ENCODE assay signal across 2 cellular contexts in genomic region chr4:163610642-163611041, GRCh38.
TF ChIP-seq lines count a peak whose summit lies in the region.

No MANE protein-coding gene starts in this region.

TF ChIP-seq in GM23338, 12 proteins besides CTCF, POLR2A, EP300 and RAD21 (continued from another document):
- TF ChIP-seq ZNF462 (CRISPR knock-in tag; IDR thresholded peaks at IDR 0.05) (no peak), JUNB (IDR thresholded peaks at IDR 0.05; ENCODE audit: unreplicated experiment) (no peak), EZH2phosphoT487 (IDR thresholded peaks at IDR 0.05; ENCODE audit: unreplicated experiment) (no peak), NANOG (IDR thresholded peaks at IDR 0.05; ENCODE audit: borderline replicate concordance) (no peak), CREB1 (CRISPR knock-in tag; IDR thresholded peaks at IDR 0.05; ENCODE audit: low read depth) (no peak), POLR2AphosphoS5 (IDR thresholded peaks at IDR 0.05; ENCODE audit: low read depth) (no peak), ETS1 (IDR thresholded peaks at IDR 0.05) (no peak), STAT1 (IDR thresholded peaks at IDR 0.05; ENCODE audit: unreplicated experiment) (no peak), REST (IDR thresholded peaks at IDR 0.05; ENCODE audit: unreplicated experiment) (no peak), EZH2 (IDR thresholded peaks at IDR 0.05; ENCODE audit: low read depth, unreplicated experiment) (no peak)

TF ChIP-seq in WTC11, 78 proteins besides CTCF, POLR2A, EP300 and RAD21 (continued from another document):
- TF ChIP-seq AFF4 (CRISPR knock-in tag; IDR thresholded peaks at IDR 0.05; ENCODE audit: borderline replicate concordance) (no peak), JAZF1 (CRISPR knock-in tag; IDR thresholded peaks at IDR 0.05) (no peak), E2F5 (CRISPR knock-in tag; IDR thresholded peaks at IDR 0.05) (no peak), GTF2I (CRISPR knock-in tag; conservative IDR thresholded peaks at IDR 0.05) (no peak), E2F1 (CRISPR knock-in tag; IDR thresholded peaks at IDR 0.05) (no peak), ESRRA (CRISPR knock-in tag; IDR thresholded peaks at IDR 0.05; ENCODE audit: borderline replicate concordance) (no peak), MYBL2 (CRISPR knock-in tag; IDR thresholded peaks at IDR 0.05) (no peak), ZNF317 (CRISPR knock-in tag; IDR thresholded peaks at IDR 0.05; ENCODE audit: borderline replicate concordance, low read depth) (no peak), CREM (CRISPR knock-in tag; IDR thresholded peaks at IDR 0.05) (no peak), PREB (CRISPR knock-in tag; IDR thresholded peaks at IDR 0.05; ENCODE audit: borderline replicate concordance) (no peak), SOX15 (CRISPR knock-in tag; IDR thresholded peaks at IDR 0.05) (no peak)
